In the genomic region with DNA sequence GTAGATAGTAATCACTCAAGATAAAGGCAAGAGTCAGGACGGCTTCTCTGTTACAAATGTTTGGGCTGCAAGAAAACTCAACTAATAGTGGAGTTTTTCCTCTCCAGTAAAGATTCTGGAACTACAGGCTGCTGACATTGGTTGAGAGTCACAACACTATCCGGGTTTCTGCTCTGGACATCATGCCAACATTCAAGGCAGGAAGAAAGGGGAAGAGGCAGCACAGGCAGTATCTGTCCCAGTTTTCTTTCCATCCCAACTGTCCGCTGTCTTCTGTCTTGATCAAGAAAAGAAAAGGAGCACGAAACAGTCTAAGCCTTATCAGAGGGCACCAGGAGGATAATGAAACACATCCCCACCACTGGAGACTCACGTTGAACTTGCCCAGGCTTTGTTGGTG, we compare ENCODE assay signal across 26 cellular contexts.
"Had no signal": no experiment of that assay in that cellular context is flagged by ENCODE, and none has a peak within 500 bp of the region (broad histone marks: within the 10 kb centered on the region; RNA-seq: fewer than 3 reads in every experiment).

No MANE protein-coding gene starts in this region.

- H3K27ac ChIP-seq: SK-N-MC had no signal

- H3K4me3 Mint-ChIP-seq: activated B cell treated with CpG ODN at 0.5 μM for 24 hours; activated CD4-positive, alpha-beta T cell treated with anti-CD3 and anti-CD28 coated beads, Interleukin-2, amount 10 ng/mL, durations not matched to agents 24 days and 14 days; activated CD8-positive, alpha-beta memory T cell treated with anti-CD3 and anti-CD28 coated beads, Interleukin-2, amount 10 ng/mL, durations not matched to agents 7 days and 5 days; activated naive CD8-positive, alpha-beta T cell treated with anti-CD3 and anti-CD28 coated beads, Interleukin-2, amount 50 U/mL, for 24 hours; activated T-cell treated with anti-CD3 and anti-CD28 coated beads, Interleukin-2, amount 50 U/mL, for 24 hours; brain; T-cell had no signal

- DNase-seq: activated B cell treated with CpG ODN at 0.5 μM for 24 hours; activated CD4-positive, alpha-beta T cell treated with anti-CD3 and anti-CD28 coated beads for 1 hour; activated CD4-positive, alpha-beta T cell treated with anti-CD3 and anti-CD28 coated beads, Interleukin-2, amount 10 ng/mL, durations not matched to agents 24 days and 14 days; activated CD4-positive, alpha-beta T cell treated with anti-CD3 and anti-CD28 coated beads, Interleukin-2, amount 50 U/mL, for 48 hours; activated CD8-positive, alpha-beta memory T cell treated with anti-CD3 and anti-CD28 coated beads, Interleukin-2, amount 10 ng/mL, durations not matched to agents 7 days and 5 days; activated effector memory CD4-positive, alpha-beta T cell treated with anti-CD3 and anti-CD28 coated beads, Interleukin-2, amount 50 U/mL, for 16 hours; activated naive CD4-positive, alpha-beta T cell treated with Interleukin-2 at 50 U/mL for 16 hours; activated naive CD8-positive, alpha-beta T cell treated with anti-CD3 and anti-CD28 coated beads, Interleukin-2, amount 50 U/mL, for 24 hours; activated T-cell treated with anti-CD3 and anti-CD28 coated beads, Interleukin-2, amount 50 U/mL, for 24 hours; amniotic stem cell; KG1; NCI-H1092; NCI-H1417 treated with DMSO at 0.1 percent for 48 hours; NCI-H2029; NCI-H2107; NCI-H226; NCI-H526; NCI-H774; RPMI8226; T-cell; T-helper 2 cell had no signal

- H3K27ac Mint-ChIP-seq: activated B cell treated with CpG ODN at 0.5 μM for 24 hours; activated CD4-positive, alpha-beta T cell treated with anti-CD3 and anti-CD28 coated beads, Interleukin-2, amount 10 ng/mL, durations not matched to agents 24 days and 14 days; activated CD8-positive, alpha-beta memory T cell treated with anti-CD3 and anti-CD28 coated beads, Interleukin-2, amount 10 ng/mL, durations not matched to agents 7 days and 5 days; activated naive CD4-positive, alpha-beta T cell treated with anti-CD3 and anti-CD28 coated beads, Interleukin-2, amount 50 U/mL, for 72 hours; activated naive CD8-positive, alpha-beta T cell treated with anti-CD3 and anti-CD28 coated beads, Interleukin-2, amount 50 U/mL, for 24 hours; activated T-cell treated with anti-CD3 and anti-CD28 coated beads, Interleukin-2, amount 50 U/mL, for 24 hours; T-cell had no signal

- H3K9me3 Mint-ChIP-seq: activated B cell treated with CpG ODN at 0.5 μM for 24 hours; activated CD4-positive, alpha-beta T cell treated with anti-CD3 and anti-CD28 coated beads, Interleukin-2, amount 10 ng/mL, durations not matched to agents 24 days and 14 days; activated naive CD4-positive, alpha-beta T cell treated with anti-CD3 and anti-CD28 coated beads, Interleukin-2, amount 50 U/mL, for 72 hours; activated naive CD8-positive, alpha-beta T cell treated with anti-CD3 and anti-CD28 coated beads, Interleukin-2, amount 50 U/mL, for 24 hours; activated T-cell treated with anti-CD3 and anti-CD28 coated beads, Interleukin-2, amount 50 U/mL, for 24 hours; brain; T-cell had no signal

- H3K4me1 Mint-ChIP-seq: activated B cell treated with CpG ODN at 0.5 μM for 24 hours; activated CD4-positive, alpha-beta T cell treated with anti-CD3 and anti-CD28 coated beads, Interleukin-2, amount 10 ng/mL, durations not matched to agents 24 days and 14 days; activated CD8-positive, alpha-beta memory T cell treated with anti-CD3 and anti-CD28 coated beads, Interleukin-2, amount 10 ng/mL, durations not matched to agents 7 days and 5 days; activated naive CD8-positive, alpha-beta T cell treated with anti-CD3 and anti-CD28 coated beads, Interleukin-2, amount 50 U/mL, for 24 hours; T-cell had no signal

- H3K4me3 ChIP-seq: SK-N-MC had no signal

- H3K36me3 Mint-ChIP-seq: activated CD8-positive, alpha-beta memory T cell treated with anti-CD3 and anti-CD28 coated beads, Interleukin-2, amount 10 ng/mL, durations not matched to agents 7 days and 5 days; activated naive CD4-positive, alpha-beta T cell treated with anti-CD3 and anti-CD28 coated beads, Interleukin-2, amount 50 U/mL, for 72 hours; brain; T-cell had no signal

- ATAC-seq: activated CD8-positive, alpha-beta memory T cell treated with anti-CD3 and anti-CD28 coated beads, Interleukin-2, amount 10 ng/mL, durations not matched to agents 7 days and 5 days; activated naive CD4-positive, alpha-beta T cell treated with anti-CD3 and anti-CD28 coated beads, Interleukin-2, amount 50 U/mL, for 72 hours; activated naive CD8-positive, alpha-beta T cell treated with anti-CD3 and anti-CD28 coated beads, Interleukin-2, amount 50 U/mL, for 24 hours; Panc1; Right ventricle myocardium inferior; T-cell had no signal
